Comparison of ENCODE assay signal across 9 cellular contexts in the genomic region with DNA sequence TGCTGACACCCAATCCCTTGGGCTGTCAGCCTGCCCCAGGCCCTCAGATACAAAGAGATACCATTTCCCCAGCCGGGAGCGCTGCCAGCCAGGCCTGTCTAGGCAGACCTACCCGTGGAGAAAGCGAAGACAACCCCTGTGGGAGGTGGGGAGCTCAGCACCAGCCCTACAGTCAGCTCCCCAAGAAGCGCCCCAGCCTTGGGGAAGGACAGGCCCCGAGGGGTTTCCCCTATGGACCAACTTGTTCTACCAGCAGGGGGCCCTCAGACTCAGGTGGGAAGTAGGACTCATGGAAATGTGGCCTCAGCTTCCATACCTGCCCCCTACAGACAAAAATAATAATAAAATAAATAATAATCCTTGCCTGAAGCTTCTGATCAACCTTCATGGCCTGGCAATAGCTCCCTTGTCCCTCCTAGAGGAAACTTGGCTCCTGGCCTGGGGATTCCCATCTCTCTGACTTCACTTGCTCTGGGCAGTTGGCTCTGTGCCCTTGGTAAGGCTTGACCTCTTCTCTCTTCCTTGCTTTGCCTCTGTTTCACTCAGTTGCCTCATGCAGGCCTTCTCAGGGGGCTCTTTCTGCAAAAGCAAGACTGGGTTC. TPM values are rescaled to one million over a fixed set of nuclear protein-coding genes. Genes with fewer than 3 reads are reported as not detected.
DNase-seq lines count a peak whose midpoint lies in the region; ATAC-seq, FAIRE-seq and TF ChIP-seq lines count a peak whose summit lies in the region.
"Had no signal": no experiment of that assay in that cellular context is flagged by ENCODE, and none has a peak within 500 bp of the region (broad histone marks: within the 10 kb centered on the region; RNA-seq: fewer than 3 reads in every experiment).

No MANE protein-coding gene starts in this region.

- no peak overlapping the region for H3K9ac ChIP-seq in astrocyte (ENCODE audit: low read length)

- peak; percentile 43 for DNase-seq in D341Med (ENCODE audit: low spot score)
- DNase-seq in NCI-H1694 (lab: John Stamatoyannopoulos, UW), result peak; percentile 53
- DNase-seq in astrocyte (ENCODE audit: low read depth), result peak; percentile 58
- peak; percentile 89 for DNase-seq in right atrium auricular region (ENCODE audit: low spot score)

- H3K4me2 ChIP-seq in astrocyte (ENCODE audit: low read length), result no peak overlapping the region

- H2AFZ ChIP-seq in astrocyte (ENCODE audit: low read depth, low read length), result no peak overlapping the region

- H3K4me3 Mint-ChIP-seq in astrocyte (ENCODE audit: unreplicated experiment), result no peak overlapping the region

- H3K27ac Mint-ChIP-seq in astrocyte (ENCODE audit: unreplicated experiment), result no peak overlapping the region

- H3K4me1 ChIP-seq in astrocyte (ENCODE audit: insufficient read depth, low read length) (peaks cover 17% of the 10 kb centered on the region), right atrium auricular region (peaks cover 0 to 82% of the 10 kb centered on the region in 2 donors)

- no peaks in the 10 kb centered on the region for H3K9me3 Mint-ChIP-seq in astrocyte (ENCODE audit: unreplicated experiment)

- H3K27me3 Mint-ChIP-seq in astrocyte (ENCODE audit: low read depth, unreplicated experiment), result no peaks in the 10 kb centered on the region

- TF ChIP-seq CTCF in astrocyte (IDR thresholded peaks at IDR 0.05; ENCODE audit: insufficient read depth, low read depth, low read length) (peak; percentile 20), right atrium auricular region (IDR thresholded peaks at IDR 0.05) (peak in 1 of 2 donors; percentile 47)

- FAIRE-seq in astrocyte (lab: Jason Lieb, UNC), result no peak

- H3K4me3 ChIP-seq in astrocyte (ENCODE audit: insufficient read depth, low read depth, low read length), result no peak overlapping the region
- no peak overlapping the region for H3K4me3 ChIP-seq in right atrium auricular region
- no peak overlapping the region for H3K4me3 ChIP-seq in skin epidermis
- H3K4me3 ChIP-seq: SJSA1 had no signal

- peaks cover 7% of the 10 kb centered on the region for H3K36me3 Mint-ChIP-seq in astrocyte (ENCODE audit: low read depth, unreplicated experiment)

- peaks cover 11% of the 10 kb centered on the region for H3K4me1 Mint-ChIP-seq in astrocyte (ENCODE audit: low read depth, unreplicated experiment)

- ATAC-seq in HG02588 (IDR thresholded peaks at IDR 0.05; ENCODE audit: unreplicated experiment) (no peak), HG02763 (IDR thresholded peaks at IDR 0.05; ENCODE audit: unreplicated experiment) (no peak), GM21367 (IDR thresholded peaks at IDR 0.05; ENCODE audit: unreplicated experiment) (no peak)

- no peaks in the 10 kb centered on the region for H3K9me3 ChIP-seq in astrocyte (ENCODE audit: insufficient read depth, low read depth, low read length)
- H3K9me3 ChIP-seq in right atrium auricular region, result no peaks in the 10 kb centered on the region
- H3K9me3 ChIP-seq: SJSA1 had no signal

- no peaks in the 10 kb centered on the region for H3K27me3 ChIP-seq in astrocyte (ENCODE audit: insufficient read depth, low read length)
- H3K27me3 ChIP-seq in right atrium auricular region, result no peaks in the 10 kb centered on the region
- H3K27me3 ChIP-seq: SJSA1 had no signal

- H3K27ac ChIP-seq in astrocyte (ENCODE audit: low read depth, low read length) (no peak overlapping the region), right atrium auricular region (peak overlapping the region; percentile 93 to 94), skin epidermis (peak overlapping the region in 20 of 21 experiments; percentile 24 to 95 (median 81))
- H3K27ac ChIP-seq: SJSA1 had no signal

- H3K36me3 ChIP-seq in astrocyte (ENCODE audit: insufficient read depth, low read length) (peaks cover 7% of the 10 kb centered on the region), right atrium auricular region (peaks cover 21% of the 10 kb centered on the region)

- peaks cover 80% of the 10 kb centered on the region for H3K79me2 ChIP-seq in astrocyte (ENCODE audit: insufficient read depth, low read length)

- H4K20me1 ChIP-seq in astrocyte (ENCODE audit: insufficient read depth, low read length), result peaks cover 90% of the 10 kb centered on the region

RNA-seq across cellular contexts. Expression of a gene that starts 7.0 kb away (rescaled TPM):
- total RNA-seq in astrocyte (41.9 and 42.5 TPM in 2 replicates), right atrium auricular region (10 to 100 TPM; 34.2 to 55.7 TPM)

RNA-seq across cellular contexts. Expression of a gene that starts 14.8 kb away (rescaled TPM):
- total RNA-seq in astrocyte (0.75 and 2.7 TPM in 2 replicates), right atrium auricular region (under 1 TPM; 0.35 to 0.41 TPM)
